16 cellular contexts compared by ENCODE assay signal in the genomic region with DNA sequence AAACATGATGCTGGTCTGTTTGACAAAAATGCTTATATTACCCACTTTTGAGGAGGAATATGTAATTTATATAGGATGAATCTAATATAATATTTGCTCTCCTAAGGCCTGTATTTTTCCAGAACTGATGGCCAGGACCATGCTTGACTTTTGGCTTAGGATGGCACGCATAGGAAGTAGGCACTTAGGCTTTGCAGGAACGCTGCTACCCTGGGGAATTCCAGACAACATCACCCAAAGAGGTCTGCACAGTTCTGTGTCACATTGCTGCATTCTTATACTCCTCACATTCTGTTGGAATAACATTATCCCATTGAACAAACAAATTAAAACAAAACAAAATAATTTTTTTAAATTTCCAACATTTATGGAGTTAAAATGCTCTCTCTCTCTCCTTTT.
A peak's percentile ranks its signal among the peaks of the same experiment; 100 is the strongest.
DNase-seq lines count a peak whose midpoint lies in the region; ATAC-seq and TF ChIP-seq lines count a peak whose summit lies in the region.
"Had no signal": no experiment of that assay in that cellular context is flagged by ENCODE, and none has a peak within 500 bp of the region (broad histone marks: within the 10 kb centered on the region; RNA-seq: fewer than 3 reads in every experiment).

No MANE protein-coding gene starts in this region.

- peak overlapping the region in 1 of 59 donors; percentile 5 for H3K4me3 ChIP-seq in dorsolateral prefrontal cortex
- H3K4me3 ChIP-seq: thoracic aorta had no signal

- intact Hi-C loops in dorsolateral prefrontal cortex (cut with DNase I): loop anchor here in 1 of 2 donors (2.0 kb wide), 1 partner anchor 135 kb away; no protein-coding TSS in a partner anchor

- peak overlapping the region; percentile 81 for H3K27ac Mint-ChIP-seq in neural crest cell (ENCODE audit: unreplicated experiment)
- peak overlapping the region; percentile 71 for H3K27ac Mint-ChIP-seq in type B pancreatic cell
- H3K27ac Mint-ChIP-seq: activated CD4-positive, alpha-beta T cell treated with anti-CD3 and anti-CD28 coated beads for 36 hours had no signal

- H3K27me3 ChIP-seq in dorsolateral prefrontal cortex: no peaks in the 10 kb centered on the region

- peaks cover 5% of the 10 kb centered on the region for H3K9me3 Mint-ChIP-seq in neural crest cell
- H3K9me3 Mint-ChIP-seq in type B pancreatic cell: peaks cover 5% of the 10 kb centered on the region

- H3K4me3 Mint-ChIP-seq in neural crest cell: peak overlapping the region; percentile 8
- peak overlapping the region; percentile 15 for H3K4me3 Mint-ChIP-seq in type B pancreatic cell
- H3K4me3 Mint-ChIP-seq: activated CD4-positive, alpha-beta T cell treated with anti-CD3 and anti-CD28 coated beads for 36 hours had no signal

- DNase-seq in DMS153 (lab: John Stamatoyannopoulos, UW) (peak; percentile 8), DMS153 treated with DMSO at 0.1 percent for 48 hours (lab: John Stamatoyannopoulos, UW; ENCODE audit: unreplicated experiment) (no peak), dorsolateral prefrontal cortex (no peak), neural crest cell (ENCODE audit: low read depth, low spot score) (no peak), type B pancreatic cell (ENCODE audit: extremely low spot score, unreplicated experiment) (no peak), T-helper 2 cell (no peak), HT-29 (ENCODE audit: low spot score) (no peak)
- DNase-seq: activated CD4-positive, alpha-beta T cell treated with anti-CD3 and anti-CD28 coated beads for 36 hours; activated gamma-delta T cell treated with Interleukin-2 at 50 U/mL for 16 hours; DMS79; NK-92 treated with Interleukin-12 subunit alpha and Interleukin-12 subunit beta, amount 100 ng/mL, for 24 hours; stimulated activated CD4-positive, alpha-beta T cell treated with anti-CD3 and anti-CD28 coated beads, Interleukin-2, amount 100 ng/mL, for 24 hours had no signal

- TF ChIP-seq CTCF in dorsolateral prefrontal cortex (IDR thresholded peaks at IDR 0.05 in 54 of 56, conservative IDR thresholded peaks at IDR 0.05 in 2 of 56; ENCODE audit: low read depth in 1 of 56, partially characterized antibody in 56 of 56): no peak
- no peak for TF ChIP-seq CTCF in neural crest cell (conservative IDR thresholded peaks at IDR 0.05)
- no peak for TF ChIP-seq CTCF in type B pancreatic cell (conservative IDR thresholded peaks at IDR 0.05)

- no peaks in the 10 kb centered on the region for H3K27me3 Mint-ChIP-seq in neural crest cell (ENCODE audit: low read depth)
- peaks cover 8% of the 10 kb centered on the region for H3K27me3 Mint-ChIP-seq in type B pancreatic cell
- H3K27me3 Mint-ChIP-seq: activated CD4-positive, alpha-beta T cell treated with anti-CD3 and anti-CD28 coated beads for 36 hours had no signal

- peak overlapping the region in 45 of 59 donors; percentile 3 to 86 (median 64) for H3K27ac ChIP-seq in dorsolateral prefrontal cortex
- H3K27ac ChIP-seq: 22Rv1, thoracic aorta had no signal

- no peak for ATAC-seq in HG02852 (IDR thresholded peaks at IDR 0.05; ENCODE audit: unreplicated experiment)
- ATAC-seq: activated CD4-positive, alpha-beta T cell treated with anti-CD3 and anti-CD28 coated beads for 36 hours; HepG2 had no signal

- H3K4me1 Mint-ChIP-seq in neural crest cell (peaks cover 31% of the 10 kb centered on the region), type B pancreatic cell (ENCODE audit: unreplicated experiment) (peaks cover 33% of the 10 kb centered on the region)
- H3K4me1 Mint-ChIP-seq: activated CD4-positive, alpha-beta T cell treated with anti-CD3 and anti-CD28 coated beads for 36 hours had no signal

- H3K36me3 Mint-ChIP-seq in neural crest cell (ENCODE audit: low read depth): no peaks in the 10 kb centered on the region
- H3K36me3 Mint-ChIP-seq in type B pancreatic cell: no peaks in the 10 kb centered on the region
